7 cellular contexts compared by ENCODE assay signal in genomic region chr15:29115093-29115991, GRCh38.
A peak's percentile ranks its signal among the peaks of the same experiment; 100 is the strongest.
DNase-seq lines count a peak whose midpoint lies in the region; ATAC-seq and TF ChIP-seq lines count a peak whose summit lies in the region.

No MANE protein-coding gene starts in this region.

- H3K4me1 ChIP-seq in suprapubic skin = peaks cover 12% of the 10 kb centered on the region

- H3K27ac ChIP-seq in suprapubic skin = no peak overlapping the region

- H3K4me3 ChIP-seq in astrocyte of the cerebellum (ENCODE audit: low read depth, low read length) (peak overlapping the region; percentile 37), suprapubic skin (peak overlapping the region; percentile 36)

- peaks cover 47% of the 10 kb centered on the region for H3K27me3 ChIP-seq in suprapubic skin

- 1% methylated on average over 18 of the region's 46 CpGs for WGBS in suprapubic skin

- in situ Hi-C loops in astrocyte of the cerebellum (cut with HindIII; ENCODE audit: low sequenced_read_pairs) = no loop called here

- CTCF ChIA-PET in HEK293T (lab: Yijun Ruan, JAX) = interaction anchor here (0.7 kb wide), 1 partner anchor 25 kb away, joined by 3 read pairs; no protein-coding TSS in a partner anchor

- POLR2A ChIA-PET in HEK293T (lab: Yijun Ruan, JAX) = no interaction called here

- peak; percentile 36 for TF ChIP-seq CTCF in astrocyte of the cerebellum (IDR thresholded peaks at IDR 0.05; ENCODE audit: low read depth, low read length, missing control alignments)
- peak in 1 of 2 donors; percentile 21 for TF ChIP-seq CTCF in suprapubic skin (IDR thresholded peaks at IDR 0.05)

- no peaks in the 10 kb centered on the region for H3K36me3 ChIP-seq in suprapubic skin

- DNase-seq in HEK293T (ENCODE audit: extremely low spot score) (peak; percentile 41), astrocyte of the cerebellum (ENCODE audit: low read depth) (no peak), iPS-NIHi7 (ENCODE audit: extremely low spot score) (peak; percentile 83), suprapubic skin (ENCODE audit: low spot score in 2 of 2) (no peak), GF-D8 (lab: John Stamatoyannopoulos, UW) (no peak)

- no peak for TF ChIP-seq POLR2A in suprapubic skin (IDR thresholded peaks at IDR 0.05)

- TF ChIP-seq EP300 in suprapubic skin (IDR thresholded peaks at IDR 0.05) = no peak

- no peaks in the 10 kb centered on the region for H3K9me3 ChIP-seq in suprapubic skin

- no peak for ATAC-seq in GM21367 (IDR thresholded peaks at IDR 0.05; ENCODE audit: unreplicated experiment)
- ATAC-seq in HG03139 (IDR thresholded peaks at IDR 0.05; ENCODE audit: unreplicated experiment) = no peak

TF ChIP-seq in HEK293T, 16 proteins besides CTCF, POLR2A, EP300 and RAD21:
- no peak for TF ChIP-seq SP1 (IDR thresholded peaks at IDR 0.05)
- no peak for TF ChIP-seq TARDBP (IDR thresholded peaks at IDR 0.05)

Comparison
In these comparisons a context has a peak if more than half of its experiments do, and no peak if none do; other contexts are left out.
1. DNase-seq: peak in HEK293T (single experiment) and iPS-NIHi7 (single experiment); none in astrocyte of the cerebellum (single experiment), suprapubic skin (0 of 2) and GF-D8 (single experiment).